ENCODE assay signal across 17 cellular contexts in genomic region chr5:122368845-122369244, GRCh38. TPM values are rescaled to one million over a fixed set of nuclear protein-coding genes. Genes with fewer than 3 reads are reported as not detected.
A peak's percentile ranks its signal among the peaks of the same experiment; 100 is the strongest.
DNase-seq lines count a peak whose midpoint lies in the region; ATAC-seq and TF ChIP-seq lines count a peak whose summit lies in the region.
"Had no signal": no experiment of that assay in that cellular context is flagged by ENCODE, and none has a peak within 500 bp of the region (broad histone marks: within the 10 kb centered on the region; RNA-seq: fewer than 3 reads in every experiment).

No MANE protein-coding gene starts in this region.

- no peak overlapping the region for H3K27ac ChIP-seq in HEK293 (ENCODE audit: extremely low read depth, low read depth, low read length)
- H3K27ac ChIP-seq in uterus = no peak overlapping the region
- no peak overlapping the region for H3K27ac ChIP-seq in breast epithelium
- H3K27ac ChIP-seq in endodermal cell (ENCODE audit: low read depth, low read length) = no peak overlapping the region
- H3K27ac ChIP-seq: A549, C4-2B had no signal

- TF ChIP-seq POLR2A in uterus (IDR thresholded peaks at IDR 0.05) (no peak), breast epithelium (IDR thresholded peaks at IDR 0.05) (no peak)

- no peak overlapping the region for H3K9ac ChIP-seq in endodermal cell (ENCODE audit: extremely low read depth, low read length, poor library complexity, severe bottlenecking)

- H3K36me3 ChIP-seq in HEK293 (ENCODE audit: control insufficient read depth in 2 of 2, insufficient read depth in 1 of 2, low read length in 2 of 2) (no peaks in the 10 kb centered on the region), uterus (no peaks in the 10 kb centered on the region), breast epithelium (no peaks in the 10 kb centered on the region), endodermal cell (ENCODE audit: control insufficient read depth, insufficient read depth, low read length) (no peaks in the 10 kb centered on the region)
- H3K36me3 ChIP-seq: BE2C had no signal

- intact Hi-C loops in uterus (cut with DNase I; ENCODE audit: low total_unique reads) (no loop called here), breast epithelium (cut with DNase I; ENCODE audit: low total_unique reads) (no loop called here)

- H3K4me3 Mint-ChIP-seq in WTC11 (peak overlapping the region; percentile 26; the same call in 1 of the 2 replicates), nephron (peak overlapping the region in 1 of 3 experiments; percentile 1), endodermal cell (no peak overlapping the region)
- H3K4me3 Mint-ChIP-seq: CD4-positive, alpha-beta memory T cell had no signal

- H3K27me3 Mint-ChIP-seq in WTC11 (ENCODE audit: low read depth) (peaks cover 12% of the 10 kb centered on the region), nephron (ENCODE audit: low read depth) (no peaks in the 10 kb centered on the region), endodermal cell (ENCODE audit: insufficient read depth) (no peaks in the 10 kb centered on the region)
- H3K27me3 Mint-ChIP-seq: CD4-positive, alpha-beta memory T cell had no signal

- H3K27ac Mint-ChIP-seq in WTC11 (peak overlapping the region; percentile 92), nephron (peak overlapping the region; percentile 78 to 88 (median 85)), endodermal cell (no peak overlapping the region)
- H3K27ac Mint-ChIP-seq: CD4-positive, alpha-beta memory T cell had no signal

- DNase-seq in WTC11 (ENCODE audit: low spot score) (no peak), uterus (no peak), breast epithelium (ENCODE audit: low spot score in 2 of 2) (no peak), endodermal cell (no peak), foreskin melanocyte (no peak)
- DNase-seq: BE2C; CD4-positive, alpha-beta memory T cell; DMS153; DMS79 treated with DMSO at 0.1 percent for 48 hours; EL; GDM1 had no signal

- POLR2A ChIA-PET in HEK293 (lab: Yijun Ruan, JAX) = no interaction called here
- POLR2A ChIA-PET in WTC11 (lab: Charles Lee) = no interaction called here

- no peaks in the 10 kb centered on the region for H3K27me3 ChIP-seq in uterus
- no peaks in the 10 kb centered on the region for H3K27me3 ChIP-seq in breast epithelium
- H3K27me3 ChIP-seq in endodermal cell (ENCODE audit: control insufficient read depth, insufficient read depth, low read length, poor library complexity, severe bottlenecking) = no peaks in the 10 kb centered on the region
- H3K27me3 ChIP-seq: BE2C had no signal

- H3K4me1 Mint-ChIP-seq in WTC11 = peaks cover 42% of the 10 kb centered on the region
- H3K4me1 Mint-ChIP-seq in nephron = peaks cover 43% of the 10 kb centered on the region
- H3K4me1 Mint-ChIP-seq in endodermal cell = peaks cover 12% of the 10 kb centered on the region
- H3K4me1 Mint-ChIP-seq: CD4-positive, alpha-beta memory T cell had no signal

- H3K9me3 ChIP-seq in HEK293 (ENCODE audit: control insufficient read depth, insufficient read depth, low read depth, low read length) = no peaks in the 10 kb centered on the region
- no peaks in the 10 kb centered on the region for H3K9me3 ChIP-seq in uterus
- no peaks in the 10 kb centered on the region for H3K9me3 ChIP-seq in breast epithelium
- no peaks in the 10 kb centered on the region for H3K9me3 ChIP-seq in endodermal cell (ENCODE audit: control insufficient read depth, low read length)
- H3K9me3 ChIP-seq: A549, BE2C had no signal

- peak; percentile 57 for ATAC-seq in WTC11
- ATAC-seq: A549, HepG2 had no signal

- H3K36me3 Mint-ChIP-seq in WTC11 = 0 out of 2 replicates have a peak, but pooled peaks cover 4% of the 10 kb centered on the region
- H3K36me3 Mint-ChIP-seq in nephron (ENCODE audit: low read depth) = no peaks in the 10 kb centered on the region
- no peaks in the 10 kb centered on the region for H3K36me3 Mint-ChIP-seq in endodermal cell (ENCODE audit: low read depth)
- H3K36me3 Mint-ChIP-seq: CD4-positive, alpha-beta memory T cell had no signal

- TF ChIP-seq CTCF in HEK293 (tag by site-specific recombination; IDR thresholded peaks at IDR 0.05) = no peak
- no peak for TF ChIP-seq CTCF in WTC11 (IDR thresholded peaks at IDR 0.05)
- no peak for TF ChIP-seq CTCF in nephron (IDR thresholded peaks at IDR 0.05; ENCODE audit: unreplicated experiment in 3 of 3)
- TF ChIP-seq CTCF in uterus (IDR thresholded peaks at IDR 0.05) = no peak
- TF ChIP-seq CTCF in breast epithelium (IDR thresholded peaks at IDR 0.05) = no peak
- no peak for TF ChIP-seq CTCF in endodermal cell (conservative IDR thresholded peaks at IDR 0.05)

- CTCF ChIA-PET in HEK293 (lab: Yijun Ruan, JAX) (no interaction called here), WTC11 (lab: Charles Lee) (interaction anchor here (0.9 to 1.2 kb wide), 2 partner anchors 72 to 174 kb away, joined by 4 read pairs; no protein-coding TSS in a partner anchor)

- H3K4me1 ChIP-seq in HEK293 (ENCODE audit: control insufficient read depth, insufficient read depth, low read length) (peaks cover 10% of the 10 kb centered on the region), uterus (no peaks in the 10 kb centered on the region), breast epithelium (no peaks in the 10 kb centered on the region), endodermal cell (ENCODE audit: control insufficient read depth, insufficient read depth, low read length) (no peaks in the 10 kb centered on the region)
- H3K4me1 ChIP-seq: A549, BE2C had no signal

- H3K4me3 ChIP-seq in HEK293 (ENCODE audit: low read depth, low read length) (no peak overlapping the region), uterus (no peak overlapping the region), breast epithelium (no peak overlapping the region), endodermal cell (ENCODE audit: low read length) (no peak overlapping the region)
- H3K4me3 ChIP-seq: A549 had no signal

- H3K9me3 Mint-ChIP-seq in WTC11 = peaks cover 6% of the 10 kb centered on the region; the same call in 1 of the 2 replicates
- no peaks in the 10 kb centered on the region for H3K9me3 Mint-ChIP-seq in nephron
- no peaks in the 10 kb centered on the region for H3K9me3 Mint-ChIP-seq in endodermal cell

- 77 to 92% methylated on average over 4 of the region's 4 CpGs for WGBS in endodermal cell (ENCODE audit: insufficient coverage in 1 of 2, insufficient read length in 1 of 2), 2 experiments

TF ChIP-seq in HEK293, 187 proteins besides CTCF, POLR2A, EP300 and RAD21:
- no peak for TF ChIP-seq ZBTB1 (tag by site-specific recombination; IDR thresholded peaks at IDR 0.05)
- TF ChIP-seq OSR2 (tag by site-specific recombination; IDR thresholded peaks at IDR 0.05) = peak; percentile 29; the same call in 1 of the 2 replicates
- no peak for TF ChIP-seq ZNF585B (tag by site-specific recombination; IDR thresholded peaks at IDR 0.05)

TF ChIP-seq in WTC11, 78 proteins besides CTCF, POLR2A, EP300 and RAD21:
- TF ChIP-seq ESRRA (CRISPR knock-in tag; IDR thresholded peaks at IDR 0.05; ENCODE audit: borderline replicate concordance) (no peak), ZBTB21 (CRISPR knock-in tag; IDR thresholded peaks at IDR 0.05; ENCODE audit: borderline replicate concordance) (no peak), EMX1 (CRISPR knock-in tag; IDR thresholded peaks at IDR 0.05) (no peak), OVOL2 (CRISPR knock-in tag; IDR thresholded peaks at IDR 0.05; ENCODE audit: borderline replicate concordance) (no peak), FOXP4 (CRISPR knock-in tag; IDR thresholded peaks at IDR 0.05) (no peak), ZMAT4 (CRISPR knock-in tag; IDR thresholded peaks at IDR 0.05) (no peak), GTF2I (CRISPR knock-in tag; conservative IDR thresholded peaks at IDR 0.05) (no peak)

RNA-seq across cellular contexts. Expression of gene SNCAIP, which starts 56.8 kb away (rescaled TPM):
- total RNA-seq in WTC11 (2021) (9.2 to 10.0 TPM (median 9.7 TPM) in 3 replicates), uterus (100 to 1,000 TPM in 1 of 4 donors, 10 to 100 TPM in 3; 15.3 to 104 (median 35.0) TPM), breast epithelium (10 to 100 TPM in 2 of 3 donors, 1 to 10 TPM in 1; 9.8 to 15.4 (median 10.9) TPM), endodermal cell (1 to 10 TPM; 1.4 to 2.1 TPM)
- polyA plus RNA-seq in endodermal cell (2013, experiment 1 of 2) = 15.0 TPM
- polyA plus RNA-seq in endodermal cell (2013, experiment 2 of 2) = 18.3 TPM
- total RNA-seq: CD4-positive, alpha-beta memory T cell; HepG2; HT-29 had no signal
- polyA plus RNA-seq: CD4-positive, alpha-beta memory T cell; HepG2 had no signal
